In genomic region chr19:57359300-57359699, GRCh38 we compare ENCODE assay signal across 30 cellular contexts.
"Had no signal": no experiment of that assay in that cellular context is flagged by ENCODE, and none has a peak within 500 bp of the region (broad histone marks: within the 10 kb centered on the region; RNA-seq: fewer than 3 reads in every experiment).

No MANE protein-coding gene starts in this region.

- H3K27ac ChIP-seq: neural progenitor cell, ovary, parathyroid adenoma, skin epidermis, stomach, thoracic aorta, thyroid gland, tibial nerve had no signal

- ATAC-seq: naive thymus-derived CD8-positive, alpha-beta T cell; natural killer cell treated with Interleukin-12 subunit alpha and Interleukin-12 subunit beta and Interleukin-15 and Interleukin-18, amount 100 ng/mL, for 72 hours; psoas muscle; right cardiac atrium; sciatic nerve; stimulated activated effector memory CD8-positive, alpha-beta T cell treated with anti-CD3 and anti-CD28 coated beads, Interleukin-12 subunit alpha, Interleukin-12 subunit beta, amount 100 ng/mL, for 72 hours; stimulated activated naive B cell treated with anti-CD40 and anti-IgM and Interleukin-4, amounts not matched to agents 10 μg/mL and 1 μg/mL and 100 μg/mL, for 72 hours had no signal

- H3K4me3 ChIP-seq: neural progenitor cell, ovary, psoas muscle, skin epidermis, smooth muscle cell, stomach, thoracic aorta, thyroid gland, tibial nerve, upper lobe of left lung had no signal

- H3K4me1 ChIP-seq: psoas muscle had no signal

- H3K27me3 Mint-ChIP-seq: naive B cell; naive thymus-derived CD8-positive, alpha-beta T cell; natural killer cell treated with Interleukin-12 subunit alpha and Interleukin-12 subunit beta and Interleukin-15 and Interleukin-18, amount 100 ng/mL, for 72 hours; progenitor cell of endocrine pancreas; stimulated activated naive B cell treated with anti-CD40 and anti-IgM and Interleukin-4, amounts not matched to agents 10 μg/mL and 1 μg/mL and 100 μg/mL, for 72 hours; stimulated activated naive CD8-positive, alpha-beta T cell treated with anti-CD3 and anti-CD28 coated beads, Interleukin-15, Interleukin-2, amounts not matched to agents 100 ng/mL and 50 ng/mL, for 24 hours had no signal

- H3K4me3 Mint-ChIP-seq: naive B cell; naive thymus-derived CD8-positive, alpha-beta T cell; natural killer cell treated with Interleukin-12 subunit alpha and Interleukin-12 subunit beta and Interleukin-15 and Interleukin-18, amount 100 ng/mL, for 72 hours; nephron progenitor cell; neural progenitor cell; stimulated activated effector memory CD8-positive, alpha-beta T cell treated with anti-CD3 and anti-CD28 coated beads, Interleukin-12 subunit alpha, Interleukin-12 subunit beta, amount 100 ng/mL, for 72 hours; stimulated activated naive B cell treated with anti-CD40 and anti-IgM and Interleukin-4, amounts not matched to agents 10 μg/mL and 1 μg/mL and 100 μg/mL, for 72 hours; stimulated activated naive CD8-positive, alpha-beta T cell treated with anti-CD3 and anti-CD28 coated beads, Interleukin-15, Interleukin-2, amounts not matched to agents 100 ng/mL and 50 ng/mL, for 24 hours had no signal

- H3K27ac Mint-ChIP-seq: naive thymus-derived CD8-positive, alpha-beta T cell; natural killer cell treated with Interleukin-12 subunit alpha and Interleukin-12 subunit beta and Interleukin-15 and Interleukin-18, amount 100 ng/mL, for 72 hours; nephron progenitor cell; progenitor cell of endocrine pancreas; stimulated activated effector memory CD8-positive, alpha-beta T cell treated with anti-CD3 and anti-CD28 coated beads, Interleukin-12 subunit alpha, Interleukin-12 subunit beta, amount 100 ng/mL, for 72 hours; stimulated activated naive B cell treated with anti-CD40 and anti-IgM and Interleukin-4, amounts not matched to agents 10 μg/mL and 1 μg/mL and 100 μg/mL, for 72 hours; stimulated activated naive CD8-positive, alpha-beta T cell treated with anti-CD3 and anti-CD28 coated beads, Interleukin-15, Interleukin-2, amounts not matched to agents 100 ng/mL and 50 ng/mL, for 24 hours had no signal

- FAIRE-seq: urothelium cell line had no signal

- H3K9me3 ChIP-seq: thyroid gland had no signal

- DNase-seq: naive B cell; naive thymus-derived CD8-positive, alpha-beta T cell; nephron progenitor cell; occipital lobe; ovary; posterior cingulate gyrus; psoas muscle; right cardiac atrium; stimulated activated CD4-positive, alpha-beta T cell treated with anti-CD3 and anti-CD28 coated beads, Interleukin-15, amount 100 ng/mL, for 24 hours; stimulated activated CD4-positive, alpha-beta T cell treated with anti-CD3 and anti-CD28 coated beads, Interleukin-2, amount 100 ng/mL, for 24 hours; stimulated activated CD4-positive, alpha-beta T cell treated with anti-CD3 and anti-CD28 coated beads, Interleukin-2, amount 100 ng/mL, for 48 hours; stimulated activated CD4-positive, alpha-beta T cell treated with anti-CD3 and anti-CD28 coated beads, Interleukin-4, amount 100 ng/mL, for 24 hours; stimulated activated naive B cell treated with anti-CD40 and anti-IgM and Interleukin-4, amounts not matched to agents 10 μg/mL and 1 μg/mL and 100 μg/mL, for 72 hours; stimulated activated naive CD4-positive, alpha-beta T cell treated with Interleukin-2 at 50 U/mL for 16 hours; stomach; thyroid gland; trophoblast cell; upper lobe of left lung had no signal

- H3K9ac ChIP-seq: neural progenitor cell, parathyroid adenoma had no signal

- H3K9me3 Mint-ChIP-seq: neural progenitor cell had no signal

- H2AFZ ChIP-seq: neural progenitor cell, parathyroid adenoma had no signal

- H3K36me3 ChIP-seq: neural progenitor cell had no signal

- H3K27me3 ChIP-seq: neural progenitor cell, ovary, stomach, thyroid gland, tibial nerve, upper lobe of left lung had no signal

- H3K4me2 ChIP-seq: neural progenitor cell, smooth muscle cell had no signal
